9 cellular contexts compared by ENCODE assay signal in genomic region chr14:69877492-69877891, GRCh38. TPM values are rescaled to one million over a fixed set of nuclear protein-coding genes. Genes with fewer than 3 reads are reported as not detected.
A peak's percentile ranks its signal among the peaks of the same experiment; 100 is the strongest.
DNase-seq lines count a peak whose midpoint lies in the region; ATAC-seq, FAIRE-seq and TF ChIP-seq lines count a peak whose summit lies in the region.
"Had no signal": no experiment of that assay in that cellular context is flagged by ENCODE, and none has a peak within 500 bp of the region (broad histone marks: within the 10 kb centered on the region; RNA-seq: fewer than 3 reads in every experiment).

No MANE protein-coding gene starts in this region.

- H3K27ac Mint-ChIP-seq in CD8-positive, alpha-beta T cell: no peak overlapping the region
- H3K27ac Mint-ChIP-seq: T-cell had no signal

- CTCF ChIA-PET in CD8-positive, alpha-beta T cell (lab: Charles Lee): no interaction called here

- no peak for FAIRE-seq in frontal cortex (lab: Jason Lieb, UNC)

- POLR2A ChIA-PET in CD8-positive, alpha-beta T cell (lab: Charles Lee): no interaction called here

- peaks cover 2% of the 10 kb centered on the region for H3K9me3 Mint-ChIP-seq in CD8-positive, alpha-beta T cell
- H3K9me3 Mint-ChIP-seq: T-cell had no signal

- intact Hi-C loops in left ventricle myocardium inferior (cut with micrococcal nuclease) (no loop called here), Right ventricle myocardium superior (cut with DNase I) (no loop called here), upper lobe of right lung (cut with DNase I) (no loop called here)
- intact Hi-C loops in CD8-positive, alpha-beta T cell (cut with DNase I, micrococcal nuclease): no loop called here

- H3K27ac ChIP-seq in left ventricle myocardium inferior (replicated peaks): no peak overlapping the region
- H3K27ac ChIP-seq in upper lobe of right lung: no peak overlapping the region
- H3K27ac ChIP-seq in CD8-positive, alpha-beta T cell (ENCODE audit: low read depth, low read length): no peak overlapping the region

- H3K36me3 ChIP-seq in left ventricle myocardium inferior (no peaks in the 10 kb centered on the region), upper lobe of right lung (no peaks in the 10 kb centered on the region)
- H3K36me3 ChIP-seq in CD8-positive, alpha-beta T cell (ENCODE audit: insufficient read depth, low read length): no peaks in the 10 kb centered on the region

- H3K4me1 Mint-ChIP-seq in CD8-positive, alpha-beta T cell (ENCODE audit: low read depth): peaks cover 1% of the 10 kb centered on the region

- H3K27me3 ChIP-seq in left ventricle myocardium inferior (ENCODE audit: low read depth) (peaks cover 58% of the 10 kb centered on the region), upper lobe of right lung (peaks cover 37% of the 10 kb centered on the region)
- no peaks in the 10 kb centered on the region for H3K27me3 ChIP-seq in CD8-positive, alpha-beta T cell (ENCODE audit: insufficient read depth, low read length)

- ATAC-seq in Right ventricle myocardium superior (ENCODE audit: poor library complexity) (no peak), upper lobe of right lung (no peak)
- no peak for ATAC-seq in CD8-positive, alpha-beta T cell
- ATAC-seq: T-cell had no signal

- H3K4me3 Mint-ChIP-seq in CD8-positive, alpha-beta T cell: no peak overlapping the region
- H3K4me3 Mint-ChIP-seq: T-cell had no signal

- H3K36me3 Mint-ChIP-seq in CD8-positive, alpha-beta T cell: no peaks in the 10 kb centered on the region
- H3K36me3 Mint-ChIP-seq: T-cell had no signal

- H3K9me3 ChIP-seq in left ventricle myocardium inferior (replicated peaks) (peaks cover 5% of the 10 kb centered on the region), upper lobe of right lung (no peaks in the 10 kb centered on the region)
- peaks cover 5% of the 10 kb centered on the region for H3K9me3 ChIP-seq in CD8-positive, alpha-beta T cell (ENCODE audit: low read length)

- DNase-seq in left ventricle myocardium inferior (no peak), Right ventricle myocardium superior (no peak), RPMI7951 (ENCODE audit: low read depth) (peak; percentile 9), frontal cortex (ENCODE audit: low spot score in 2 of 2) (peak; percentile 53 to 66), upper lobe of right lung (no peak), NCI-H524 treated with DMSO at 0.1 percent for 48 hours (lab: John Stamatoyannopoulos, UW) (no peak)
- DNase-seq in stimulated activated CD4-positive, alpha-beta T cell treated with anti-CD3 and anti-CD28 coated beads, Interleukin-4, amount 100 ng/mL, for 24 hours: no peak
- no peak for DNase-seq in CD8-positive, alpha-beta T cell
- DNase-seq: T-cell had no signal

- peak; percentile 49 for TF ChIP-seq CTCF in left ventricle myocardium inferior (IDR thresholded peaks at IDR 0.05; ENCODE audit: borderline replicate concordance)
- TF ChIP-seq CTCF in upper lobe of right lung (IDR thresholded peaks at IDR 0.05): peak; percentile 36
- TF ChIP-seq CTCF in CD8-positive, alpha-beta T cell (IDR thresholded peaks at IDR 0.05): no peak

- H3K27me3 Mint-ChIP-seq in CD8-positive, alpha-beta T cell (ENCODE audit: low read depth): peaks cover 34% of the 10 kb centered on the region

- H3K4me1 ChIP-seq in left ventricle myocardium inferior (peaks cover 9% of the 10 kb centered on the region), upper lobe of right lung (peaks cover 4% of the 10 kb centered on the region)
- H3K4me1 ChIP-seq in CD8-positive, alpha-beta T cell (ENCODE audit: insufficient read depth, low read length): no peaks in the 10 kb centered on the region

- H3K4me3 ChIP-seq in left ventricle myocardium inferior (no peak overlapping the region), upper lobe of right lung (no peak overlapping the region)
- H3K4me3 ChIP-seq in CD8-positive, alpha-beta T cell (ENCODE audit: low read depth, low read length): no peak overlapping the region

RNA-seq across cellular contexts. Expression of gene SMOC1, which starts 1.7 kb away (rescaled TPM):
- total RNA-seq in left ventricle myocardium inferior: 4.4 TPM
- 1.8 TPM for total RNA-seq in Right ventricle myocardium superior
- not detected in 2 replicates for total RNA-seq in RPMI7951 (2014; rRNA removed; shearing (Covaris generic))
- 12.2 TPM for total RNA-seq in frontal cortex
- 1.1 TPM for total RNA-seq in upper lobe of right lung
- not detected for total RNA-seq in CD8-positive, alpha-beta T cell
- total RNA-seq: T-cell had no signal

Comparison
In these comparisons a context has a peak if more than half of its experiments do, and no peak if none do; other contexts are left out.
1. DNase-seq: peak in RPMI7951 (single experiment) and frontal cortex (2 of 2); none in left ventricle myocardium inferior (single experiment), Right ventricle myocardium superior (single experiment), upper lobe of right lung (single experiment), stimulated activated CD4-positive, alpha-beta T cell treated with anti-CD3 and anti-CD28 coated beads, Interleukin-4, amount 100 ng/mL, for 24 hours (single experiment), NCI-H524 treated with DMSO at 0.1 percent for 48 hours (single experiment) and CD8-positive, alpha-beta T cell (0 of 7).